ENCODE assay signal across 1 cellular context in the genomic region with DNA sequence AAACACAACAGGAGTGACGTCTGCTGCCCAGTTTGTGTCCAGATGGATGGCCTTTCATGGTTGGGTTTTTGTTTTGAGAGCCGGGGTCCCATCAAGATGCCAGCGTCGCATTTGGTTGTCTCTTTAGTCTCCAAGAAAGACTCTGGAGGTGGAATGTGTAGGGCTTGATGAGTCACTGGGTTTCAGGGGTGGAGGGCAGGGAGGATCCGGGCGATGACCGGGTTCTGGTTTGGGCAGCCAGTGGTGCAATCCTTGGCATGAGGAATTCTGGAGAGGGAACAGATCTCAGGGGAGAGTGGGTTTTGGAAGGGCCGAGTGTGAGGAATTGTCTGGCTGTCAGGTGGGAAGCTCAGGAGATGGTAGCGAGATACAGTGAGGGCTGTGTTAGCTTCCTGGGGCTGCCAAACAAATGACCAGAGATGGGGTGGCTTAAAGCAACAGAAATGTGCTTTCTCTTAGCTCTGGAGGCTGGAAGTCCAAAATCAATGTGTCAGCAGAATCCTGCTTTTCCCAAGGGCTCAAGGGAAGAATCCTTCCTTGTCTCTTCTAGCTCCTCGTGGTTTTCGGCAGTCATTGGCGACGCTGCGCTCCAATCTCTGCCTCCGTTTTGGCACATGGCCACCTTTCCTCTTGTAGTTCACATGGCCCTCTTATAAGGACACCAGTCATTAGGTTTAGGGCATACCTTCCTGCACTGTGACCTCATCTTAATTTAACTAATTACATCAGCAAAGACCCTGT.
A peak's percentile ranks its signal among the peaks of the same experiment; 100 is the strongest.
TF ChIP-seq lines count a peak whose summit lies in the region.

No MANE protein-coding gene starts in this region.

TF ChIP-seq in HepG2, 621 proteins besides CTCF, POLR2A, EP300 and RAD21:
- TF ChIP-seq MAFF (IDR thresholded peaks at IDR 0.05; ENCODE audit: low read depth, low read length) (peak; percentile 88), MAFK (conservative IDR thresholded peaks at IDR 0.05 in 1 of 2, IDR thresholded peaks at IDR 0.05 in 1 of 2; ENCODE audit: low read length in 2 of 2) (peak; percentile 91 to 94)
- TF ChIP-seq, protein P1, sequence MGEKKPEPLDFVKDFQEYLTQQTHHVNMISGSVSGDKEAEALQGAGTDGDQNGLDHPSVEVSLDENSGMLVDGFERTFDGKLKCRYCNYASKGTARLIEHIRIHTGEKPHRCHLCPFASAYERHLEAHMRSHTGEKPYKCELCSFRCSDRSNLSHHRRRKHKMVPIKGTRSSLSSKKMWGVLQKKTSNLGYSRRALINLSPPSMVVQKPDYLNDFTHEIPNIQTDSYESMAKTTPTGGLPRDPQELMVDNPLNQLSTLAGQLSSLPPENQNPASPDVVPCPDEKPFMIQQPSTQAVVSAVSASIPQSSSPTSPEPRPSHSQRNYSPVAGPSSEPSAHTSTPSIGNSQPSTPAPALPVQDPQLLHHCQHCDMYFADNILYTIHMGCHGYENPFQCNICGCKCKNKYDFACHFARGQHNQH (CRISPR knock-in tag; IDR thresholded peaks at IDR 0.05) = no peak
TF ChIP-seq in HepG2: peak in this region for 2.
